In the genomic region with DNA sequence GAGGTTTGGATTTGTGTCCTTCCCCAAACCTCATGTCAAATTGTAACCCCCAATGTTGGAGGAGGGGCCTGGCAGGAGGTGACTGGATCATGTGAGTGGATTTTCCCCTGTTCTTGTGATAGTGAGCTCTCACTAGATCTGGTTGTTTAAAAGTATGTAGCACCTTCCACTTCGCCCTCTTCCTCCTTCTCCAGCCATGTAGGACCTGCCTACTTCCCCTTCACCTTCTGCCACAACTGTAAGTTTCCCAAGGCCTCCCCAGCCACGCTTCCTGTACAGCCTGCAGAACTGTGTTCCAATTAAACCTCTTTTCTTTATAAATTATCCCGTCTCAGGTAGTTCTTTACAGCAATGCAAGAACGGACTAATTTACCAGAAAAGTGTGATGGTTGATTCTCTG, we compare ENCODE assay signal across 16 cellular contexts.
DNase-seq lines count a peak whose midpoint lies in the region; ATAC-seq and TF ChIP-seq lines count a peak whose summit lies in the region.
"Had no signal": no experiment of that assay in that cellular context is flagged by ENCODE, and none has a peak within 500 bp of the region (broad histone marks: within the 10 kb centered on the region; RNA-seq: fewer than 3 reads in every experiment).

No MANE protein-coding gene starts in this region.

- DNase-seq in activated CD4-positive, alpha-beta T cell treated with anti-CD3 and anti-CD28 coated beads for 36 hours = no peak
- no peak for DNase-seq in activated CD4-positive, alpha-beta T cell treated with anti-CD3 and anti-CD28 coated beads, Interleukin-2, amount 50 U/mL, for 4 hours
- DNase-seq in MM.1S (no peak), activated B cell treated with CpG ODN at 0.5 μM for 24 hours (no peak), ovary (no peak), osteocyte (ENCODE audit: extremely low spot score, unreplicated experiment) (no peak)
- no peak for DNase-seq in natural killer cell treated with Interleukin-12 subunit alpha and Interleukin-12 subunit beta and Interleukin-15 and Interleukin-18, amount 100 ng/mL, for 72 hours (ENCODE audit: low spot score)
- DNase-seq: foreskin fibroblast, KG1, NCI-H187 treated with DMSO at 0.1 percent for 48 hours, NCI-H510A treated with DMSO at 0.1 percent for 48 hours, T1000 had no signal

- H2AFZ ChIP-seq in MM.1S (ENCODE audit: low read length) = no peak overlapping the region

- H3K4me1 ChIP-seq in MM.1S (ENCODE audit: low read length) (peaks cover 40% of the 10 kb centered on the region), ovary (ENCODE audit: insufficient read depth) (no peaks in the 10 kb centered on the region)
- H3K4me1 ChIP-seq: prostate gland, suprapubic skin had no signal

- 87 to 95% (median 91%) methylated on average over 4 of the region's 4 CpGs for WGBS in ovary, 3 donors

- H3K9me3 ChIP-seq in MM.1S (replicated peaks; ENCODE audit: insufficient read depth, low read length) = no peaks in the 10 kb centered on the region
- no peaks in the 10 kb centered on the region for H3K9me3 ChIP-seq in ovary
- H3K9me3 ChIP-seq: prostate gland, suprapubic skin had no signal

- intact Hi-C loops in activated CD4-positive, alpha-beta T cell treated with anti-CD3 and anti-CD28 coated beads for 36 hours (cut with DNase I, micrococcal nuclease) = loop anchor here (5.0 kb wide), 3 partner anchors 99 to 176 kb away; partner anchors contain the start of genes CDNF (in 1 of the 2), HSPA14 (in 1 of the 2) and MSANTD7 (in 1 of the 2)
- intact Hi-C loops in activated B cell treated with CpG ODN at 0.5 μM for 24 hours (cut with micrococcal nuclease) = loop anchor here (5.0 kb wide), 1 partner anchor 41 kb away; no protein-coding TSS in a partner anchor
- intact Hi-C loops in ovary (cut with DNase I) = no loop called here

- no peaks in the 10 kb centered on the region for H4K20me1 ChIP-seq in MM.1S (ENCODE audit: insufficient read depth, low read length)

- peaks cover 22% of the 10 kb centered on the region for H3F3A ChIP-seq in MM.1S (ENCODE audit: insufficient read depth, low read length)

- no peak for TF ChIP-seq EP300 in ovary (IDR thresholded peaks at IDR 0.05)

- H3K4me3 ChIP-seq in MM.1S (ENCODE audit: low read length) (no peak overlapping the region), ovary (no peak overlapping the region)
- H3K4me3 ChIP-seq: prostate gland, suprapubic skin had no signal

- H3K4me2 ChIP-seq in MM.1S (ENCODE audit: low read depth, low read length) = no peak overlapping the region

- no peaks in the 10 kb centered on the region for H3K27me3 ChIP-seq in MM.1S (replicated peaks; ENCODE audit: insufficient read depth, low read length)
- no peaks in the 10 kb centered on the region for H3K27me3 ChIP-seq in ovary
- H3K27me3 ChIP-seq: suprapubic skin had no signal

- H3K27ac Mint-ChIP-seq in activated CD4-positive, alpha-beta T cell treated with anti-CD3 and anti-CD28 coated beads for 36 hours = peak overlapping the region; percentile 92
- H3K27ac Mint-ChIP-seq in activated B cell treated with CpG ODN at 0.5 μM for 24 hours = peak overlapping the region; percentile 94
- peak overlapping the region; percentile 85 to 89 for H3K27ac Mint-ChIP-seq in natural killer cell treated with Interleukin-12 subunit alpha and Interleukin-12 subunit beta and Interleukin-15 and Interleukin-18, amount 100 ng/mL, for 72 hours
- H3K27ac Mint-ChIP-seq in osteocyte (ENCODE audit: unreplicated experiment) = no peak overlapping the region

- CTCF ChIA-PET in activated CD4-positive, alpha-beta T cell treated with anti-CD3 and anti-CD28 coated beads for 36 hours (lab: Charles Lee) = interaction anchor here (0.6 kb wide), 1 partner anchor 278 kb away, joined by 4 read pairs; no protein-coding TSS in a partner anchor
- CTCF ChIA-PET in activated B cell treated with CpG ODN at 0.5 μM for 24 hours (lab: Charles Lee) = no interaction called here

- no peak for TF ChIP-seq POLR2A in ovary (IDR thresholded peaks at IDR 0.05)

- H3K36me3 ChIP-seq in MM.1S (replicated peaks; ENCODE audit: insufficient read depth, low read length) = no peaks in the 10 kb centered on the region
- no peaks in the 10 kb centered on the region for H3K36me3 ChIP-seq in ovary
- H3K36me3 ChIP-seq: prostate gland, suprapubic skin had no signal

- peak overlapping the region; percentile 83; the same call in 1 of the 2 replicates for H3K27ac ChIP-seq in MM.1S (ENCODE audit: low read length)
- H3K27ac ChIP-seq in ovary = no peak overlapping the region
- H3K27ac ChIP-seq: prostate gland, suprapubic skin had no signal

- H3K9me3 Mint-ChIP-seq in activated CD4-positive, alpha-beta T cell treated with anti-CD3 and anti-CD28 coated beads for 36 hours (ENCODE audit: low read depth) = peaks cover 16% of the 10 kb centered on the region
- H3K9me3 Mint-ChIP-seq in activated B cell treated with CpG ODN at 0.5 μM for 24 hours (peaks cover 5% of the 10 kb centered on the region), osteocyte (ENCODE audit: unreplicated experiment) (peaks cover under 1% of the 10 kb centered on the region)
- H3K9me3 Mint-ChIP-seq in natural killer cell treated with Interleukin-12 subunit alpha and Interleukin-12 subunit beta and Interleukin-15 and Interleukin-18, amount 100 ng/mL, for 72 hours = peaks cover 10% of the 10 kb centered on the region

- POLR2A ChIA-PET in activated CD4-positive, alpha-beta T cell treated with anti-CD3 and anti-CD28 coated beads for 36 hours (lab: Charles Lee) = no interaction called here
- POLR2A ChIA-PET in activated B cell treated with CpG ODN at 0.5 μM for 24 hours (lab: Charles Lee) = no interaction called here

- no peak overlapping the region for H3K4me3 Mint-ChIP-seq in activated CD4-positive, alpha-beta T cell treated with anti-CD3 and anti-CD28 coated beads for 36 hours
- H3K4me3 Mint-ChIP-seq in activated B cell treated with CpG ODN at 0.5 μM for 24 hours (peak overlapping the region; percentile 78), osteocyte (ENCODE audit: unreplicated experiment) (no peak overlapping the region)
- peak overlapping the region; percentile 83 for H3K4me3 Mint-ChIP-seq in natural killer cell treated with Interleukin-12 subunit alpha and Interleukin-12 subunit beta and Interleukin-15 and Interleukin-18, amount 100 ng/mL, for 72 hours

- no peaks in the 10 kb centered on the region for H3K79me2 ChIP-seq in MM.1S (ENCODE audit: low read length)

- H3K9ac ChIP-seq in MM.1S (ENCODE audit: low read length) = no peak overlapping the region

- H3K4me1 Mint-ChIP-seq in activated CD4-positive, alpha-beta T cell treated with anti-CD3 and anti-CD28 coated beads for 36 hours = peaks cover 87% of the 10 kb centered on the region
- peaks cover 73% of the 10 kb centered on the region for H3K4me1 Mint-ChIP-seq in activated B cell treated with CpG ODN at 0.5 μM for 24 hours
- H3K4me1 Mint-ChIP-seq in natural killer cell treated with Interleukin-12 subunit alpha and Interleukin-12 subunit beta and Interleukin-15 and Interleukin-18, amount 100 ng/mL, for 72 hours (ENCODE audit: low read depth in 2 of 2) = peaks cover 89 to 97% of the 10 kb centered on the region in 2 donors
- peaks cover 13% of the 10 kb centered on the region for H3K4me1 Mint-ChIP-seq in osteocyte (ENCODE audit: unreplicated experiment)

- no peak for ATAC-seq in activated CD4-positive, alpha-beta T cell treated with anti-CD3 and anti-CD28 coated beads for 36 hours
- no peak for ATAC-seq in activated B cell treated with CpG ODN at 0.5 μM for 24 hours (ENCODE audit: low read depth)
- ATAC-seq in natural killer cell treated with Interleukin-12 subunit alpha and Interleukin-12 subunit beta and Interleukin-15 and Interleukin-18, amount 100 ng/mL, for 72 hours = no peak
- no peak for ATAC-seq in GM18858 (IDR thresholded peaks at IDR 0.05; ENCODE audit: unreplicated experiment)
- ATAC-seq: left lobe of liver had no signal

- TF ChIP-seq CTCF in MM.1S (IDR thresholded peaks at IDR 0.05; ENCODE audit: low read length) (no peak), activated B cell treated with CpG ODN at 0.5 μM for 24 hours (IDR thresholded peaks at IDR 0.05) (no peak), ovary (IDR thresholded peaks at IDR 0.05) (no peak), osteocyte (IDR thresholded peaks at IDR 0.05) (no peak)

- no peaks in the 10 kb centered on the region for H3K9me2 ChIP-seq in MM.1S (replicated peaks; ENCODE audit: insufficient read depth, low read length)

- H3K36me3 Mint-ChIP-seq in activated CD4-positive, alpha-beta T cell treated with anti-CD3 and anti-CD28 coated beads for 36 hours (ENCODE audit: low read depth) = peaks cover 21% of the 10 kb centered on the region
- H3K36me3 Mint-ChIP-seq in activated B cell treated with CpG ODN at 0.5 μM for 24 hours (ENCODE audit: low read depth) = no peaks in the 10 kb centered on the region
- H3K36me3 Mint-ChIP-seq in natural killer cell treated with Interleukin-12 subunit alpha and Interleukin-12 subunit beta and Interleukin-15 and Interleukin-18, amount 100 ng/mL, for 72 hours = peaks cover 27% of the 10 kb centered on the region
- H3K36me3 Mint-ChIP-seq in osteocyte (ENCODE audit: unreplicated experiment) = no peaks in the 10 kb centered on the region

- H3K27me3 Mint-ChIP-seq in activated CD4-positive, alpha-beta T cell treated with anti-CD3 and anti-CD28 coated beads for 36 hours = no peaks in the 10 kb centered on the region
- H3K27me3 Mint-ChIP-seq in activated B cell treated with CpG ODN at 0.5 μM for 24 hours (no peaks in the 10 kb centered on the region), osteocyte (ENCODE audit: unreplicated experiment) (peaks cover 6% of the 10 kb centered on the region)
- no peaks in the 10 kb centered on the region for H3K27me3 Mint-ChIP-seq in natural killer cell treated with Interleukin-12 subunit alpha and Interleukin-12 subunit beta and Interleukin-15 and Interleukin-18, amount 100 ng/mL, for 72 hours

Comparison
In these comparisons a context has a peak if more than half of its experiments do, and no peak if none do; other contexts are left out.
1. H3K4me3 Mint-ChIP-seq: peak in activated B cell treated with CpG ODN at 0.5 μM for 24 hours (single experiment) and natural killer cell treated with Interleukin-12 subunit alpha and Interleukin-12 subunit beta and Interleukin-15 and Interleukin-18, amount 100 ng/mL, for 72 hours (single experiment); none in activated CD4-positive, alpha-beta T cell treated with anti-CD3 and anti-CD28 coated beads for 36 hours (single experiment) and osteocyte (single experiment).
2. intact Hi-C loops: an anchor here in activated CD4-positive, alpha-beta T cell treated with anti-CD3 and anti-CD28 coated beads for 36 hours (5.0 kb wide) and activated B cell treated with CpG ODN at 0.5 μM for 24 hours (5.0 kb wide); none called in ovary.